1 cellular context compared by ENCODE assay signal in genomic region chr15:42171122-42171521, GRCh38.
TF ChIP-seq lines count a peak whose summit lies in the region.

No MANE protein-coding gene starts in this region.

TF ChIP-seq in GM12878, 131 proteins besides CTCF, POLR2A, EP300 and RAD21:
- TF ChIP-seq STAT1 (conservative IDR thresholded peaks at IDR 0.05) (no peak), SPI1 (IDR thresholded peaks at IDR 0.05; ENCODE audit: borderline replicate concordance, insufficient read depth, low read depth, low read length) (0 out of 2 replicates have a peak, but pooled peaks have one; percentile 14)
